1 cellular context compared by ENCODE assay signal in the genomic region with DNA sequence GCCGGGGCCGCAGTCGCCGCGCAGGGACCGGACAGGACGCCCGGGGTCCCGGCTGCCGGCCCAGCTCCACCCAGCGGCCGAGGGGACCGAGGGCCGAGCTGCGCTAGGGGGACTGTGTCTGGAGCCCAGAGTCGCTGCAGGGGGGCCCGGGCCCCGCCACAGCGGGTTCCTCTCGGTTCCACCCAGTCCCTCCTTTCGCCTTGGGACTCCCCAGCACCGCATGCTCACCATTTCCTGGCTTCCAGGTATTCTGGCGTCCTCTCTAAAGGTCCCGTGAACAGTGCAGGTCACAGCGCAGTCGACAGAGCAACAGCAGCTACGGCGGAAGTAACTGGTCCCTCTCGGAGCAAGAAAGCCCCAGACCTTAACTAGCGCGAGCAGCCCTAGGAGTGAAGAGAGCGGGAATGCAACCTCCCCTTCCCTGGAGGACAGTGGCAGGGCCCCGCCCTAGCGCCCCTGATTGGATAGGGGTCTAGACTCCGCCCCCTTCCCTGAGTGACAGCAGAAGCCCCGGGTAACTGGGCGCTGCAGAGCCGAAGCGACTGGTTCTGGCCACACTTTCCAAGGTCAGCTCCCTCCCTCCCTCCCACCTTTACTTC.
TF ChIP-seq lines count a peak whose summit lies in the region.

Gene ZNF878 (minus strand): TSS at position 391 of the 599 bp plus-strand sequence. CDS start 160 bp downstream, at position 231.

TF ChIP-seq in HepG2, 621 proteins besides CTCF, POLR2A, EP300 and RAD21 (continued from another document and continues in another):
- TF ChIP-seq, protein P1, sequence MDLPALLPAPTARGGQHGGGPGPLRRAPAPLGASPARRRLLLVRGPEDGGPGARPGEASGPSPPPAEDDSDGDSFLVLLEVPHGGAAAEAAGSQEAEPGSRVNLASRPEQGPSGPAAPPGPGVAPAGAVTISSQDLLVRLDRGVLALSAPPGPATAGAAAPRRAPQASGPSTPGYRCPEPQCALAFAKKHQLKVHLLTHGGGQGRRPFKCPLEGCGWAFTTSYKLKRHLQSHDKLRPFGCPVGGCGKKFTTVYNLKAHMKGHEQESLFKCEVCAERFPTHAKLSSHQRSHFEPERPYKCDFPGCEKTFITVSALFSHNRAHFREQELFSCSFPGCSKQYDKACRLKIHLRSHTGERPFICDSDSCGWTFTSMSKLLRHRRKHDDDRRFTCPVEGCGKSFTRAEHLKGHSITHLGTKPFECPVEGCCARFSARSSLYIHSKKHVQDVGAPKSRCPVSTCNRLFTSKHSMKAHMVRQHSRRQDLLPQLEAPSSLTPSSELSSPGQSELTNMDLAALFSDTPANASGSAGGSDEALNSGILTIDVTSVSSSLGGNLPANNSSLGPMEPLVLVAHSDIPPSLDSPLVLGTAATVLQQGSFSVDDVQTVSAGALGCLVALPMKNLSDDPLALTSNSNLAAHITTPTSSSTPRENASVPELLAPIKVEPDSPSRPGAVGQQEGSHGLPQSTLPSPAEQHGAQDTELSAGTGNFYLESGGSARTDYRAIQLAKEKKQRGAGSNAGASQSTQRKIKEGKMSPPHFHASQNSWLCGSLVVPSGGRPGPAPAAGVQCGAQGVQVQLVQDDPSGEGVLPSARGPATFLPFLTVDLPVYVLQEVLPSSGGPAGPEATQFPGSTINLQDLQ (CRISPR knock-in tag; IDR thresholded peaks at IDR 0.05) = peak; percentile 81; the same call in 1 of the 2 replicates
- TF ChIP-seq YY1 (IDR thresholded peaks at IDR 0.05; ENCODE audit: insufficient read depth, insufficient replicate concordance, low read depth, low read length) (no peak), ZNF790 (CRISPR knock-in tag; IDR thresholded peaks at IDR 0.05; ENCODE audit: borderline replicate concordance) (peak; percentile 69; the same call in 1 of the 2 replicates), TSC22D2 (CRISPR knock-in tag; IDR thresholded peaks at IDR 0.05; ENCODE audit: borderline replicate concordance) (no peak), ZNF660 (CRISPR knock-in tag; IDR thresholded peaks at IDR 0.05; ENCODE audit: borderline replicate concordance, low read depth) (no peak), ATF1 (CRISPR knock-in tag; IDR thresholded peaks at IDR 0.05) (no peak), ELF1 (CRISPR knock-in tag; IDR thresholded peaks at IDR 0.05) (peak; percentile 68), GABPA (IDR thresholded peaks at IDR 0.05; ENCODE audit: low read depth, low read length) (no peak), GABPA (CRISPR knock-in tag; IDR thresholded peaks at IDR 0.05; ENCODE audit: low read depth) (peak; percentile 66), BRCA1 (CRISPR knock-in tag; IDR thresholded peaks at IDR 0.05) (peak; percentile 57; the same call in 1 of the 2 replicates), CCAR2 (optimal IDR thresholded peaks at IDR 0.05; ENCODE audit: low read depth, low read length) (no peak), ZSCAN31 (CRISPR knock-in tag; IDR thresholded peaks at IDR 0.05; ENCODE audit: low read depth) (peak; percentile 96), HDAC6 (IDR thresholded peaks at IDR 0.05; ENCODE audit: low read depth, low read length) (no peak), GTF3A (CRISPR knock-in tag; conservative IDR thresholded peaks at IDR 0.05) (no peak), ZNF484 (CRISPR knock-in tag; IDR thresholded peaks at IDR 0.05; ENCODE audit: borderline replicate concordance, low read depth) (no peak; the same call in 1 of the 2 replicates), ARID3A (IDR thresholded peaks at IDR 0.05; ENCODE audit: low read depth, low read length) (no peak), SUZ12 (IDR thresholded peaks at IDR 0.05; ENCODE audit: low read depth, low read length) (no peak), IRX3 (CRISPR knock-in tag; IDR thresholded peaks at IDR 0.05; ENCODE audit: borderline replicate concordance, low read depth) (no peak), MEIS1 (CRISPR knock-in tag; IDR thresholded peaks at IDR 0.05; ENCODE audit: borderline replicate concordance) (no peak), HDAC2 (CRISPR knock-in tag; IDR thresholded peaks at IDR 0.05) (peak; percentile 39; the same call in 1 of the 2 replicates), ZNF280D (CRISPR knock-in tag; IDR thresholded peaks at IDR 0.05) (peak; percentile 78; the same call in 1 of the 2 replicates), ELF4 (CRISPR knock-in tag; IDR thresholded peaks at IDR 0.05; ENCODE audit: borderline replicate concordance) (peak; percentile 80; the same call in 1 of the 2 replicates), IKZF5 (CRISPR knock-in tag; IDR thresholded peaks at IDR 0.05) (peak; percentile 93), CSRNP1 (CRISPR knock-in tag; IDR thresholded peaks at IDR 0.05) (no peak), ZNF543 (CRISPR knock-in tag; IDR thresholded peaks at IDR 0.05) (peak; percentile 87), ZKSCAN1 (IDR thresholded peaks at IDR 0.05; ENCODE audit: low read length) (no peak), ZNF350 (CRISPR knock-in tag; IDR thresholded peaks at IDR 0.05; ENCODE audit: borderline replicate concordance, low read depth) (peak; percentile 77; the same call in 1 of the 2 replicates), ZNF3 (CRISPR knock-in tag; IDR thresholded peaks at IDR 0.05) (no peak), ZSCAN5A (CRISPR knock-in tag; IDR thresholded peaks at IDR 0.05; ENCODE audit: borderline replicate concordance) (no peak), AHR (CRISPR knock-in tag; IDR thresholded peaks at IDR 0.05) (no peak; the same call in 1 of the 2 replicates), NR2F2 (IDR thresholded peaks at IDR 0.05; ENCODE audit: borderline replicate concordance, low read depth) (no peak), THAP11 (CRISPR knock-in tag; IDR thresholded peaks at IDR 0.05) (peak; percentile 82), EHMT2 (IDR thresholded peaks at IDR 0.05; ENCODE audit: borderline replicate concordance, low read depth, low read length) (no peak), FOXC1 (CRISPR knock-in tag; IDR thresholded peaks at IDR 0.05; ENCODE audit: borderline replicate concordance) (peak; percentile 53; the same call in 1 of the 2 replicates), ZNF792 (CRISPR knock-in tag; IDR thresholded peaks at IDR 0.05) (peak; percentile 85), KDM2A (CRISPR knock-in tag; IDR thresholded peaks at IDR 0.05; ENCODE audit: borderline replicate concordance, low read depth) (peak; percentile 83), ZNF530 (CRISPR knock-in tag; IDR thresholded peaks at IDR 0.05; ENCODE audit: low read depth) (no peak), RARG (CRISPR knock-in tag; IDR thresholded peaks at IDR 0.05; ENCODE audit: low read depth) (no peak), IKZF4 (CRISPR knock-in tag; IDR thresholded peaks at IDR 0.05; ENCODE audit: borderline replicate concordance, low read depth, not compliant biosample characterization) (no peak), FOXA3 (CRISPR knock-in tag; IDR thresholded peaks at IDR 0.05) (peak; percentile 64), SRSF1 (optimal IDR thresholded peaks at IDR 0.05; ENCODE audit: low read depth, low read length) (peak; percentile 60), ZBTB8A (CRISPR knock-in tag; IDR thresholded peaks at IDR 0.05; ENCODE audit: borderline replicate concordance, low read depth) (no peak), ZNF12 (CRISPR knock-in tag; IDR thresholded peaks at IDR 0.05) (0 out of 2 replicates have a peak, but pooled peaks have one; percentile 27), NR1H2 (CRISPR knock-in tag; IDR thresholded peaks at IDR 0.05; ENCODE audit: borderline replicate concordance, low read depth) (no peak)
- TF ChIP-seq, protein P2, sequence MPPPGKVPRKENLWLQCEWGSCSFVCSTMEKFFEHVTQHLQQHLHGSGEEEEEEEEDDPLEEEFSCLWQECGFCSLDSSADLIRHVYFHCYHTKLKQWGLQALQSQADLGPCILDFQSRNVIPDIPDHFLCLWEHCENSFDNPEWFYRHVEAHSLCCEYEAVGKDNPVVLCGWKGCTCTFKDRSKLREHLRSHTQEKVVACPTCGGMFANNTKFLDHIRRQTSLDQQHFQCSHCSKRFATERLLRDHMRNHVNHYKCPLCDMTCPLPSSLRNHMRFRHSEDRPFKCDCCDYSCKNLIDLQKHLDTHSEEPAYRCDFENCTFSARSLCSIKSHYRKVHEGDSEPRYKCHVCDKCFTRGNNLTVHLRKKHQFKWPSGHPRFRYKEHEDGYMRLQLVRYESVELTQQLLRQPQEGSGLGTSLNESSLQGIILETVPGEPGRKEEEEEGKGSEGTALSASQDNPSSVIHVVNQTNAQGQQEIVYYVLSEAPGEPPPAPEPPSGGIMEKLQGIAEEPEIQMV (CRISPR knock-in tag; IDR thresholded peaks at IDR 0.05; ENCODE audit: low read depth) = peak; percentile 75; the same call in 1 of the 2 replicates
